Comparison of ENCODE assay signal across 1 cellular context in the genomic region with DNA sequence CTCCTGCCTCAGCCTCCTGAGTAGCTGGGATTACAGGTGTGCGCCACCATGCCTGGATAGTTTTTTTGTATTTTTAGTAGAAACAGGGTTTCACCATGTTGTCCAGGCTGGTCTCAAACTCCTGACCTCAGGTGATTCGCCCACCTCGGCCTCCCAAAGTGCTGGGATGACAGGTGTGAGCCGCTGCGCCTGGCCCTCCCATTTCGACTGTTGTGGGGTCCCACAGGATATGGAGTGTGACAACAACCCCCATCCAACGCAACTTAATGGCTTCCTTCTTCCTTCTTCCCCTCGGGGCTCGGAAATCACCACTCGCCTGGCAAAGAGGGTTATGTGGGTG.
TF ChIP-seq lines count a peak whose summit lies in the region.

No MANE protein-coding gene starts in this region.

TF ChIP-seq in K562, 482 proteins besides CTCF, POLR2A, EP300 and RAD21:
- TF ChIP-seq, protein P1, sequence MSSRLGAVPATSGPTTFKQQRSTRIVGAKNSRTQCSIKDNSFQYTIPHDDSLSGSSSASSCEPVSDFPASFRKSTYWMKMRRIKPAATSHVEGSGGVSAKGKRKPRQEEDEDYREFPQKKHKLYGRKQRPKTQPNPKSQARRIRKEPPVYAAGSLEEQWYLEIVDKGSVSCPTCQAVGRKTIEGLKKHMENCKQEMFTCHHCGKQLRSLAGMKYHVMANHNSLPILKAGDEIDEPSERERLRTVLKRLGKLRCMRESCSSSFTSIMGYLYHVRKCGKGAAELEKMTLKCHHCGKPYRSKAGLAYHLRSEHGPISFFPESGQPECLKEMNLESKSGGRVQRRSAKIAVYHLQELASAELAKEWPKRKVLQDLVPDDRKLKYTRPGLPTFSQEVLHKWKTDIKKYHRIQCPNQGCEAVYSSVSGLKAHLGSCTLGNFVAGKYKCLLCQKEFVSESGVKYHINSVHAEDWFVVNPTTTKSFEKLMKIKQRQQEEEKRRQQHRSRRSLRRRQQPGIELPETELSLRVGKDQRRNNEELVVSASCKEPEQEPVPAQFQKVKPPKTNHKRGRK (tag; IDR thresholded peaks at IDR 0.05): 0 out of 2 replicates have a peak, but pooled peaks have one; percentile 5
